In genomic region chr4:65046496-65047101, GRCh38 we compare ENCODE assay signal across 17 cellular contexts.
DNase-seq lines count a peak whose midpoint lies in the region; ATAC-seq and TF ChIP-seq lines count a peak whose summit lies in the region.
"Had no signal": no experiment of that assay in that cellular context is flagged by ENCODE, and none has a peak within 500 bp of the region (broad histone marks: within the 10 kb centered on the region; RNA-seq: fewer than 3 reads in every experiment).

No MANE protein-coding gene starts in this region.

- CTCF ChIA-PET in GM10248 (lab: Yijun Ruan, JAX), result no interaction called here

- no peaks in the 10 kb centered on the region for H3K4me1 Mint-ChIP-seq in activated T-cell treated with anti-CD3 and anti-CD28 coated beads, Interleukin-2, amount 50 U/mL, for 24 hours (ENCODE audit: low read depth)

- H3K27me3 Mint-ChIP-seq in activated T-cell treated with anti-CD3 and anti-CD28 coated beads, Interleukin-2, amount 50 U/mL, for 24 hours, result no peaks in the 10 kb centered on the region
- H3K27me3 Mint-ChIP-seq: progenitor cell of endocrine pancreas had no signal

- no peaks in the 10 kb centered on the region for H3K36me3 Mint-ChIP-seq in activated T-cell treated with anti-CD3 and anti-CD28 coated beads, Interleukin-2, amount 50 U/mL, for 24 hours (ENCODE audit: low read depth)

- intact Hi-C loops in left cardiac atrium (cut with DNase I), result no loop called here
- intact Hi-C loops in cardiac septum (cut with DNase I), result no loop called here

- TF ChIP-seq CTCF in fibroblast of pulmonary artery (IDR thresholded peaks at IDR 0.05; ENCODE audit: low read length, missing control alignments), result no peak
- no peak for TF ChIP-seq CTCF in GM10248 (IDR thresholded peaks at IDR 0.05; ENCODE audit: control extremely low read depth, extremely low read depth, low read depth, missing control alignments)

- no peak overlapping the region for H3K4me3 ChIP-seq in fibroblast of pulmonary artery (replicated peaks; ENCODE audit: low read depth, low read length)
- H3K4me3 ChIP-seq: vagina had no signal

- ATAC-seq in left cardiac atrium, result peak; percentile 15 to 92
- ATAC-seq: Panc1 had no signal

- no peak for DNase-seq in left cardiac atrium
- no peak for DNase-seq in cardiac septum (ENCODE audit: low spot score)
- peak; percentile 13 for DNase-seq in RPMI7951 (ENCODE audit: low read depth)
- DNase-seq in fibroblast of pulmonary artery (ENCODE audit: low read depth), result peak; percentile 36
- DNase-seq in GM10248 (ENCODE audit: extremely low spot score), result no peak
- no peak for DNase-seq in NCI-H2029 (lab: John Stamatoyannopoulos, UW)
- no peak for DNase-seq in NOMO-1 treated with DMSO at 0.1 percent for 48 hours (lab: John Stamatoyannopoulos, UW; ENCODE audit: unreplicated experiment)
- no peak for DNase-seq in activated T-cell treated with anti-CD3 and anti-CD28 coated beads, Interleukin-2, amount 50 U/mL, for 24 hours
- DNase-seq: brain microvascular endothelial cell; DMS79 treated with DMSO at 0.1 percent for 48 hours; IMR-90; NCI-H2107; stimulated activated CD4-positive, alpha-beta T cell treated with anti-CD3 and anti-CD28 coated beads, Interleukin-1b, Interleukin-23, amount 100 ng/mL, for 48 hours; T-helper 2 cell had no signal

- no peak overlapping the region for H3K4me3 Mint-ChIP-seq in activated T-cell treated with anti-CD3 and anti-CD28 coated beads, Interleukin-2, amount 50 U/mL, for 24 hours

- H3K27ac Mint-ChIP-seq in activated T-cell treated with anti-CD3 and anti-CD28 coated beads, Interleukin-2, amount 50 U/mL, for 24 hours, result no peak overlapping the region
- H3K27ac Mint-ChIP-seq: progenitor cell of endocrine pancreas had no signal

- peaks cover 6% of the 10 kb centered on the region for H3K9me3 Mint-ChIP-seq in activated T-cell treated with anti-CD3 and anti-CD28 coated beads, Interleukin-2, amount 50 U/mL, for 24 hours

- POLR2A ChIA-PET in GM10248 (lab: Yijun Ruan, JAX), result no interaction called here

Comparison
In these comparisons a context has a peak if more than half of its experiments do, and no peak if none do; other contexts are left out.
1. DNase-seq: peak in RPMI7951 (single experiment) and fibroblast of pulmonary artery (single experiment); none in left cardiac atrium (single experiment), cardiac septum (single experiment), GM10248 (single experiment), NCI-H2029 (single experiment), NOMO-1 treated with DMSO at 0.1 percent for 48 hours (single experiment) and activated T-cell treated with anti-CD3 and anti-CD28 coated beads, Interleukin-2, amount 50 U/mL, for 24 hours (single experiment).